Comparison of ENCODE assay signal across 26 cellular contexts in the genomic region with DNA sequence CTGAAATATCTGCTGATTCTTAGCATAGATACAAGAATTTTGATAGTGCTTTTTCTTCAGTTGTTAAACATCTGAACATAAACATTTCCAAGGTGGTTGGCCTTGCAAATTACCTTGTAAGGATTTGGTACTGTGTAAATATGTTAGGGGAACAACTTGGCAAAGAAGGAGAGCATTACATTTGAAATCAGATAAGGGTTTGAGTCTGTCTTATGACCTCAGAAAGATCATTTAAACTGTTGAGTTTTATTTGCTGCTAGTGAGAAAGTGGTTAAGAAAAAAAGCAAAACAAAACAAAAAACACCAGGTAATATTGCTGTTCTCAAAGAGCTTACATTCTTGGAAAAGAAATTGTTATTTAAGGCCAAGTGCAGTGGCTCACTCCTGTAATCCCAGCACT.
"Had no signal": no experiment of that assay in that cellular context is flagged by ENCODE, and none has a peak within 500 bp of the region (broad histone marks: within the 10 kb centered on the region; RNA-seq: fewer than 3 reads in every experiment).

No MANE protein-coding gene starts in this region.

- H3K4me3 Mint-ChIP-seq: activated CD4-positive, alpha-beta memory T cell treated with anti-CD3 and anti-CD28 coated beads, Interleukin-2, amount 10 ng/mL, durations not matched to agents 7 days and 5 days; activated CD4-positive, alpha-beta T cell treated with anti-CD3 and anti-CD28 coated beads for 36 hours; activated CD8-positive, alpha-beta memory T cell treated with anti-CD3 and anti-CD28 coated beads, Interleukin-2, amount 10 ng/mL, durations not matched to agents 7 days and 5 days; activated naive CD8-positive, alpha-beta T cell treated with anti-CD3 and anti-CD28 coated beads for 36 hours; activated T-cell treated with anti-CD3 and anti-CD28 coated beads, Interleukin-2, amount 50 U/mL, for 72 hours; activated T-helper 17 cell treated with anti-CD3 and anti-CD28 coated beads, Interleukin-2, amount 50 U/mL, for 72 hours had no signal

- H3K27me3 Mint-ChIP-seq: activated CD4-positive, alpha-beta memory T cell treated with anti-CD3 and anti-CD28 coated beads, Interleukin-2, amount 10 ng/mL, durations not matched to agents 7 days and 5 days; activated CD4-positive, alpha-beta T cell treated with anti-CD3 and anti-CD28 coated beads for 36 hours; activated CD8-positive, alpha-beta memory T cell treated with anti-CD3 and anti-CD28 coated beads, Interleukin-2, amount 10 ng/mL, durations not matched to agents 7 days and 5 days; activated naive CD8-positive, alpha-beta T cell treated with anti-CD3 and anti-CD28 coated beads for 36 hours; activated T-helper 17 cell treated with anti-CD3 and anti-CD28 coated beads, Interleukin-2, amount 50 U/mL, for 72 hours had no signal

- H3K27ac Mint-ChIP-seq: activated CD4-positive, alpha-beta memory T cell treated with anti-CD3 and anti-CD28 coated beads, Interleukin-2, amount 10 ng/mL, durations not matched to agents 7 days and 5 days; activated CD4-positive, alpha-beta T cell treated with anti-CD3 and anti-CD28 coated beads for 36 hours; activated CD8-positive, alpha-beta memory T cell treated with anti-CD3 and anti-CD28 coated beads, Interleukin-2, amount 10 ng/mL, durations not matched to agents 7 days and 5 days; activated naive CD8-positive, alpha-beta T cell treated with anti-CD3 and anti-CD28 coated beads for 36 hours; activated T-cell treated with anti-CD3 and anti-CD28 coated beads, Interleukin-2, amount 50 U/mL, for 72 hours; activated T-helper 17 cell treated with anti-CD3 and anti-CD28 coated beads, Interleukin-2, amount 50 U/mL, for 72 hours had no signal

- H3K36me3 ChIP-seq: brain microvascular endothelial cell, SJCRH30 had no signal

- H3K4me3 ChIP-seq: SJCRH30, SK-N-MC had no signal

- H3K9me3 ChIP-seq: SJCRH30 had no signal

- ATAC-seq: activated CD4-positive, alpha-beta T cell treated with anti-CD3 and anti-CD28 coated beads for 36 hours; activated CD4-positive, CD25-positive, alpha-beta regulatory T cell treated with anti-CD3 and anti-CD28 coated beads, Interleukin-2, amount 50 U/mL, for 24 hours; activated CD8-positive, alpha-beta memory T cell treated with anti-CD3 and anti-CD28 coated beads, Interleukin-2, amount 10 ng/mL, durations not matched to agents 7 days and 5 days; activated T-cell treated with anti-CD3 and anti-CD28 coated beads, Interleukin-2, amount 50 U/mL, for 72 hours; activated T-helper 17 cell treated with anti-CD3 and anti-CD28 coated beads, Interleukin-2, amount 50 U/mL, for 72 hours had no signal

- H3K9me3 Mint-ChIP-seq: activated CD4-positive, alpha-beta memory T cell treated with anti-CD3 and anti-CD28 coated beads, Interleukin-2, amount 10 ng/mL, durations not matched to agents 7 days and 5 days; activated T-cell treated with anti-CD3 and anti-CD28 coated beads, Interleukin-2, amount 50 U/mL, for 72 hours had no signal

- H3K4me1 ChIP-seq: SJCRH30 had no signal

- H3K27me3 ChIP-seq: brain microvascular endothelial cell, SJCRH30 had no signal

- H3K27ac ChIP-seq: brain microvascular endothelial cell, SJCRH30, SK-N-MC had no signal

- DNase-seq: activated CD4-positive, alpha-beta memory T cell treated with anti-CD3 and anti-CD28 coated beads, Interleukin-2, amount 10 ng/mL, durations not matched to agents 7 days and 5 days; activated CD4-positive, alpha-beta T cell treated with anti-CD3 and anti-CD28 coated beads for 36 hours; activated CD8-positive, alpha-beta memory T cell treated with anti-CD3 and anti-CD28 coated beads for 24 hours; activated CD8-positive, alpha-beta memory T cell treated with anti-CD3 and anti-CD28 coated beads, Interleukin-2, amount 10 ng/mL, durations not matched to agents 7 days and 5 days; activated CD8-positive, alpha-beta memory T cell treated with anti-CD3 and anti-CD28 coated beads, Interleukin-2, amount 50 U/mL, for 48 hours; activated effector memory CD4-positive, alpha-beta T cell treated with anti-CD3 and anti-CD28 coated beads, Interleukin-2, amount 50 U/mL, for 16 hours; activated naive CD4-positive, alpha-beta T cell; activated naive CD4-positive, alpha-beta T cell treated with anti-CD3 and anti-CD28 coated beads, Interleukin-2, amount 50 U/mL, for 16 hours; activated naive CD8-positive, alpha-beta T cell treated with anti-CD3 and anti-CD28 coated beads for 36 hours; activated T-cell treated with anti-CD3 and anti-CD28 coated beads, Interleukin-2, amount 50 U/mL, for 72 hours; amniotic stem cell; aorta; brain microvascular endothelial cell; central memory CD4-positive, alpha-beta T cell; NCI-H1105; NCI-H1436; NCI-H1694; NCI-H2029; NCI-H345; NCI-H524 treated with DMSO at 0.1 percent for 48 hours; SHP77; SJCRH30; T1000 had no signal
